2 cellular contexts compared by ENCODE assay signal in the genomic region with DNA sequence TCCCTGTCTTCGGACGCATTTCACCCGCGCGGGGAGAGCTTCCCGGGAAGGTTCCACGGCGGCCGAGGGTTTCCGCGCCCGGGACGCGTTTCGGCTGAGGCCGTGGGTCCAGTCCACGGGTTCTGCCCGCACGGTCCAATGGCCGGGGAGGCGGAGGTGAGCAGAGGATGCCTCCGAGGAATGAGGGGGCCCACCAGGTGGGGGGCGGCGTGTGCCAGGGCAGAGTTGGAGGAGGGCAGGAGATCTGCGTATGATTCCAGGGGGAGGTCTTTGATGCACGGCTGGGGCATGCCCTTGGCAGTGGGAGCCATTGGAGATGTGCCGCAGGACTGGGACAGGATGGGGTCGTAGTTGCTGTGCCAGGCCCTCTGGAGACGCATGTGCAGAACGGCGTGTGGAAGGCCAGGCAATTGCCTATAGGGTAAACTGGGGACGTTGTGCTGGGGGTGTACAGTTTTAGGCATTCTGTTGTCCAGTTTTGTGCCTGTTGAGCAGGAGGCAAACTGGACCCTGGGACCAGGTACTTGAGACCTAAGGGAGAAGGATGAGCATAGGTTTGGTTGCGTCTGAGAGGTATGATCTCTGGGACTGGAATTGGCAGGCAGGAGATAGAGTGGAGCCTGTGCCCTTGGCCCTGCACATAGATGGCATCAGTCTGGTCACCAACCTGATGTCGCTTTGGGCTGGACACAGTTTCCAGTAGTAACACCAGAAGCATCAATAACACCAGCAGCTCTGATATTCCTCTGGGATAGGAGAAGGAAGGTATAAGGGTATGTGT.
TF ChIP-seq lines count a peak whose summit lies in the region.

No MANE protein-coding gene starts in this region.

TF ChIP-seq in IMR-90, 13 proteins besides CTCF, POLR2A, EP300 and RAD21:
- TF ChIP-seq RCOR1 (IDR thresholded peaks at IDR 0.05; ENCODE audit: insufficient replicate concordance, low read length) = no peak
- TF ChIP-seq CEBPB (IDR thresholded peaks at IDR 0.05; ENCODE audit: low read depth, low read length) = no peak
- TF ChIP-seq RFX5 (IDR thresholded peaks at IDR 0.05; ENCODE audit: low read depth, low read length) = no peak
- TF ChIP-seq MAZ (IDR thresholded peaks at IDR 0.05; ENCODE audit: borderline replicate concordance, low read depth, low read length) = no peak
- no peak; the same call in 1 of the 2 replicates for TF ChIP-seq MXI1 (IDR thresholded peaks at IDR 0.05; ENCODE audit: borderline replicate concordance, low read depth, low read length)
- TF ChIP-seq FOS (IDR thresholded peaks at IDR 0.05; ENCODE audit: low read depth, low read length) = no peak
- no peak for TF ChIP-seq SMC3 (IDR thresholded peaks at IDR 0.05; ENCODE audit: low read depth, low read length)
- TF ChIP-seq BHLHE40 (IDR thresholded peaks at IDR 0.05; ENCODE audit: low read depth, low read length) = no peak
- TF ChIP-seq, protein P1, sequence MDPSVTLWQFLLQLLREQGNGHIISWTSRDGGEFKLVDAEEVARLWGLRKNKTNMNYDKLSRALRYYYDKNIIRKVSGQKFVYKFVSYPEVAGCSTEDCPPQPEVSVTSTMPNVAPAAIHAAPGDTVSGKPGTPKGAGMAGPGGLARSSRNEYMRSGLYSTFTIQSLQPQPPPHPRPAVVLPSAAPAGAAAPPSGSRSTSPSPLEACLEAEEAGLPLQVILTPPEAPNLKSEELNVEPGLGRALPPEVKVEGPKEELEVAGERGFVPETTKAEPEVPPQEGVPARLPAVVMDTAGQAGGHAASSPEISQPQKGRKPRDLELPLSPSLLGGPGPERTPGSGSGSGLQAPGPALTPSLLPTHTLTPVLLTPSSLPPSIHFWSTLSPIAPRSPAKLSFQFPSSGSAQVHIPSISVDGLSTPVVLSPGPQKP (IDR thresholded peaks at IDR 0.05; ENCODE audit: borderline replicate concordance, low read depth, low read length) = no peak
- no peak for TF ChIP-seq NFE2L2 (IDR thresholded peaks at IDR 0.05; ENCODE audit: low read depth, low read length)
- TF ChIP-seq CHD1 (IDR thresholded peaks at IDR 0.05; ENCODE audit: low read depth, low read length) = no peak
- TF ChIP-seq MAFK (IDR thresholded peaks at IDR 0.05; ENCODE audit: low read depth, low read length) = no peak
- TF ChIP-seq, protein P2, sequence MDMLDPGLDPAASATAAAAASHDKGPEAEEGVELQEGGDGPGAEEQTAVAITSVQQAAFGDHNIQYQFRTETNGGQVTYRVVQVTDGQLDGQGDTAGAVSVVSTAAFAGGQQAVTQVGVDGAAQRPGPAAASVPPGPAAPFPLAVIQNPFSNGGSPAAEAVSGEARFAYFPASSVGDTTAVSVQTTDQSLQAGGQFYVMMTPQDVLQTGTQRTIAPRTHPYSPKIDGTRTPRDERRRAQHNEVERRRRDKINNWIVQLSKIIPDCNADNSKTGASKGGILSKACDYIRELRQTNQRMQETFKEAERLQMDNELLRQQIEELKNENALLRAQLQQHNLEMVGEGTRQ (IDR thresholded peaks at IDR 0.05; ENCODE audit: low read depth, low read length) = no peak
TF ChIP-seq in IMR-90: peak in this region for 0.

TF ChIP-seq in endothelial cell of umbilical vein, 7 proteins besides CTCF, POLR2A, EP300 and RAD21:
- TF ChIP-seq POLR2AphosphoS5 (IDR thresholded peaks at IDR 0.05; ENCODE audit: insufficient read depth, low read depth, low read length) = no peak
- no peak for TF ChIP-seq MYC (IDR thresholded peaks at IDR 0.05; ENCODE audit: low read depth, low read length)
- no peak for TF ChIP-seq GATA2 (IDR thresholded peaks at IDR 0.05; ENCODE audit: insufficient read depth, insufficient read length, low read depth, low read length)
- TF ChIP-seq JUN (IDR thresholded peaks at IDR 0.05; ENCODE audit: borderline replicate concordance, insufficient read depth, insufficient read length, low read depth) = no peak
- TF ChIP-seq EZH2 (IDR thresholded peaks at IDR 0.05; ENCODE audit: borderline replicate concordance, low read depth, low read length, severe bottlenecking) = no peak
- no peak for TF ChIP-seq FOS (IDR thresholded peaks at IDR 0.05; ENCODE audit: borderline replicate concordance, insufficient read depth, low read length)
- TF ChIP-seq, protein P3, sequence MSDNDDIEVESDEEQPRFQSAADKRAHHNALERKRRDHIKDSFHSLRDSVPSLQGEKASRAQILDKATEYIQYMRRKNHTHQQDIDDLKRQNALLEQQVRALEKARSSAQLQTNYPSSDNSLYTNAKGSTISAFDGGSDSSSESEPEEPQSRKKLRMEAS (IDR thresholded peaks at IDR 0.05; ENCODE audit: insufficient read depth, insufficient read length) = no peak
